ENCODE assay signal across 28 cellular contexts in genomic region chr7:70349819-70350218, GRCh38.
"Had no signal": no experiment of that assay in that cellular context is flagged by ENCODE, and none has a peak within 500 bp of the region (broad histone marks: within the 10 kb centered on the region; RNA-seq: fewer than 3 reads in every experiment).

No MANE protein-coding gene starts in this region.

- H3K27ac ChIP-seq: ascending aorta, breast epithelium, cardiac muscle cell, esophagus muscularis mucosa, foreskin keratinocyte, gastrocnemius medialis had no signal

- ATAC-seq: activated naive CD4-positive, alpha-beta T cell treated with anti-CD3 and anti-CD28 coated beads, Interleukin-2, amount 50 U/mL, for 72 hours; activated T-cell treated with anti-CD3 and anti-CD28 coated beads, Interleukin-2, amount 50 U/mL, for 72 hours; effector memory CD8-positive, alpha-beta T cell; foreskin keratinocyte; gastrocnemius medialis; WTC11 had no signal

- H3K4me1 ChIP-seq: ascending aorta, breast epithelium, foreskin keratinocyte, gastrocnemius medialis had no signal

- H3K9me3 ChIP-seq: ascending aorta, breast epithelium, esophagus muscularis mucosa, gastrocnemius medialis had no signal

- H3K4me3 ChIP-seq: ascending aorta, breast epithelium, cardiac muscle cell, esophagus muscularis mucosa, gastrocnemius medialis had no signal

- DNase-seq: activated CD4-positive, alpha-beta memory T cell treated with anti-CD3 and anti-CD28 coated beads, Interleukin-2, amount 10 ng/mL, durations not matched to agents 7 days and 5 days; activated CD4-positive, alpha-beta T cell treated with anti-CD3 and anti-CD28 coated beads for 1 hour; activated CD4-positive, alpha-beta T cell treated with anti-CD3 and anti-CD28 coated beads for 4 hours; activated CD4-positive, alpha-beta T cell treated with anti-CD3 and anti-CD28 coated beads, Interleukin-2, amount 10 ng/mL, durations not matched to agents 7 days and 5 days; activated CD4-positive, alpha-beta T cell treated with anti-CD3 and anti-CD28 coated beads, Interleukin-2, amount 50 U/mL, for 4 hours; activated CD8-positive, alpha-beta memory T cell treated with anti-CD3 and anti-CD28 coated beads, Interleukin-2, amount 50 U/mL, for 48 hours; activated gamma-delta T cell; activated naive CD4-positive, alpha-beta T cell; activated naive CD4-positive, alpha-beta T cell treated with anti-CD3 and anti-CD28 coated beads, Interleukin-2, amount 10 ng/mL, durations not matched to agents 7 days and 5 days; activated naive CD8-positive, alpha-beta T cell treated with anti-CD3 and anti-CD28 coated beads, Interleukin-2, amount 10 ng/mL, durations not matched to agents 7 days and 5 days; activated T-cell treated with anti-CD3 and anti-CD28 coated beads for 4 hours; activated T-cell treated with anti-CD3 and anti-CD28 coated beads, Interleukin-2, amount 50 U/mL, for 24 hours; activated T-cell treated with anti-CD3 and anti-CD28 coated beads, Interleukin-2, amount 50 U/mL, for 72 hours; cortex of kidney; dermis blood vessel endothelial cell; effector CD4-positive, alpha-beta T cell; effector memory CD8-positive, alpha-beta T cell; erythroblast; foreskin keratinocyte; gastrocnemius medialis; glutamatergic neuron; T-helper 2 cell had no signal

- H3K27me3 ChIP-seq: ascending aorta, breast epithelium, cardiac muscle cell, esophagus muscularis mucosa, foreskin keratinocyte, gastrocnemius medialis had no signal
